ENCODE assay signal across 2 cellular contexts in the genomic region with DNA sequence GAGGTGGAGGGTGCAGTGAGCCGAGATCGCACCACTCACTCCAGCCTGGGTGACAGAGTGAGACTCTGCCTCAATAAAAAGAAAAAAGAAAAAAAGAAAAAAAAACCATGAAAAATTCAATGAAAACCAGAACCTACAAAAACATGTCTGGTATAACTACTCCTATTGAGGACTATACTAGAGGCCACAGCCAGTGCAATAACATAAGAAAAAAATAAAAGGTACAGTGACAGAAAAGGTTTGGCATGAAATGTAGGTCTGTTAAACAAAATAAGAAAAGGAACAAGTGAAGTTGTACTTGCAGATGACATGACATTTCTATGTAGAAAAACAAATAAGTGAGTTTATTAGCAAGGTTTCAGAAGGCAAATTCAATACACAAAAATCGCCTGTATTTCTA.
TF ChIP-seq lines count a peak whose summit lies in the region.

No MANE protein-coding gene starts in this region.

TF ChIP-seq in HepG2, 621 proteins besides CTCF, POLR2A, EP300 and RAD21:
- TF ChIP-seq ZNF773 (CRISPR knock-in tag; IDR thresholded peaks at IDR 0.05; ENCODE audit: borderline replicate concordance) (no peak), HOXD1 (CRISPR knock-in tag; IDR thresholded peaks at IDR 0.05) (no peak), IRF2 (CRISPR knock-in tag; IDR thresholded peaks at IDR 0.05) (no peak), MEIS1 (CRISPR knock-in tag; IDR thresholded peaks at IDR 0.05; ENCODE audit: borderline replicate concordance) (no peak), RNF219 (CRISPR knock-in tag; IDR thresholded peaks at IDR 0.05) (no peak), STAG1 (CRISPR knock-in tag; IDR thresholded peaks at IDR 0.05) (no peak), TBP (CRISPR knock-in tag; IDR thresholded peaks at IDR 0.05) (no peak)

TF ChIP-seq in H1, 55 proteins besides CTCF, POLR2A, EP300 and RAD21:
- no peak for TF ChIP-seq EGR1 (IDR thresholded peaks at IDR 0.05; ENCODE audit: borderline replicate concordance, low read depth, low read length)
- no peak for TF ChIP-seq TCF12 (IDR thresholded peaks at IDR 0.05; ENCODE audit: low read depth, low read length)
- TF ChIP-seq ATF2 (IDR thresholded peaks at IDR 0.05; ENCODE audit: low read length) = no peak
- no peak for TF ChIP-seq TBP (IDR thresholded peaks at IDR 0.05; ENCODE audit: low read depth, low read length)
- no peak for TF ChIP-seq GTF2F1 (IDR thresholded peaks at IDR 0.05; ENCODE audit: borderline replicate concordance, low read depth, low read length)
- TF ChIP-seq BCL11A (IDR thresholded peaks at IDR 0.05; ENCODE audit: low read depth in 2 of 2, low read length in 2 of 2) = no peak
- TF ChIP-seq RFX5 (IDR thresholded peaks at IDR 0.05; ENCODE audit: borderline replicate concordance, low read depth, low read length) = no peak
- TF ChIP-seq MAFK (IDR thresholded peaks at IDR 0.05; ENCODE audit: low read depth, low read length) = no peak
- TF ChIP-seq KDM1A (IDR thresholded peaks at IDR 0.05; ENCODE audit: borderline replicate concordance, low read length) = no peak
